Comparison of ENCODE assay signal across 20 cellular contexts in the genomic region with DNA sequence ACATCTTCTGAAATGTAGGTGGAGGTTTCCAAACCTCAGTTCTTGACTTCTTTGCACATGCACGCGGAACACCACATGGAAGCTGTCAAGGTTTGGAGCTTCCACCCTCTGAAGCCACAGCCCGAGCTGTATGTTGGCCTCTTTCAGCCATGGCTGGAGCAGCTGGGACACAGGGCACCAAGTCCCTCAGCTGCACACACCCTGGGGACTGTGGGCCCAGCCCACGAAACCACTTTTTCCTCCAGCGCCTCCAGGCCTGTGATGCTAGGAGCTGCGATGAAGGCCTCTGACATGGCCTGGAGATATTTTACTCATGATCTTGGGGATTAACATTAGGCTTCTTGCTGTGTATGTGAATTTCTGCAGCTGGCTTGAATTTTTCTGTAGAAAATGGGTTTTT.
"Had no signal": no experiment of that assay in that cellular context is flagged by ENCODE, and none has a peak within 500 bp of the region (broad histone marks: within the 10 kb centered on the region; RNA-seq: fewer than 3 reads in every experiment).

No MANE protein-coding gene starts in this region.

- DNase-seq: KBM-7; NCI-H1048; NCI-H1105; NCI-H1417; NCI-H1436 treated with DMSO at 0.1 percent for 48 hours; NCI-H1694; NCI-H187 treated with DMSO at 0.1 percent for 48 hours; NCI-H2081; NCI-H2107; NCI-H2227 treated with DMSO at 0.1 percent for 48 hours; NCI-H524; NCI-H69; NCI-H774; NK-92 treated with Interleukin-12 subunit alpha and Interleukin-12 subunit beta, amount 100 ng/mL, for 24 hours; OCI-M1; Peyer's patch; SHP77 treated with DMSO at 0.1 percent for 48 hours; SJCRH30 had no signal

- H2AFZ ChIP-seq: PC-9 had no signal

- ATAC-seq: Right ventricle myocardium inferior had no signal

- H3K36me3 ChIP-seq: Peyer's patch, SJCRH30 had no signal

- H3K4me3 ChIP-seq: PC-9, Peyer's patch, SJCRH30 had no signal

- H3K27ac ChIP-seq: PC-9, Peyer's patch, SJCRH30 had no signal

- H3K4me2 ChIP-seq: PC-9 had no signal

- H3K9me3 ChIP-seq: Peyer's patch had no signal

- H3K27me3 ChIP-seq: Peyer's patch, SJCRH30 had no signal

- H3K4me1 ChIP-seq: Peyer's patch, SJCRH30 had no signal
